ENCODE assay signal across 1 cellular context in the genomic region with DNA sequence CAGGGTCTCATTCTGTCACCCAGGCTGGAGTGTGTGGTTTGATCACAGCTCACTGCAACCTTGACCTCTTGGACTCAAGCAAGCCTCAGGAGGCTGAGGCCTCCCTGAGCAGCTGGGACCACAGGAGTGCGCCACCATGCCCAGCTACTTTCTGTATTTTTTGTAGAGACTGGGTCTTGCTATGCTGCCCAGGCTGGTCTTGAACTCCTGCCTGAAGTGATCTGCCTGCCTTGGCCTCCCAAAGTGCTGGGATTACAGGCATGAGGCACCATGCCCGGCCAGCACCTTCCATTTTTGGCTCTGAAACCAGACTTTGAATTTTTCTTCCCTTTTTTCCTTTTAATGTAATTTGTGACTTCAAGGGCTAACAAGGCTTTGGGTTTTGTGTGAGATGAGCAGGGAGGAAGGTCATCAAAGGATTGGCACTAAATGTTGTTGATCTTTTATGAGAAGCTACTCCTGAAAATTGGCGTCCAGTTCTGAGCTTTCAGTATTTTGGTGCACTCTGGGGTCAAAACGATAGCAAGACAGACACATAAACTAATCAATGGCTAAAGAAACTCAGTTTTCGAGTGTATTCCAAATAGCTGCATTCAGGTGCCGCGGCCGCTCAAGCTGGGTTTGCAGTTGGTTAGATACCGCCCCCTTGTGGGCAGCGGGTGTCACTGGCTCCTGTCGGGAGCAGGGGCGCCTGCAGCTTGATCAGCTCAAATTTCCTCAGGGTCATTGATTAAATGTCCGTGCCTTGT.
A peak's percentile ranks its signal among the peaks of the same experiment; 100 is the strongest.
TF ChIP-seq lines count a peak whose summit lies in the region.

No MANE protein-coding gene starts in this region.

TF ChIP-seq in IMR-90, 13 proteins besides CTCF, POLR2A, EP300 and RAD21:
- TF ChIP-seq MXI1 (IDR thresholded peaks at IDR 0.05; ENCODE audit: borderline replicate concordance, low read depth, low read length) (no peak), CEBPB (IDR thresholded peaks at IDR 0.05; ENCODE audit: low read depth, low read length) (no peak), RCOR1 (IDR thresholded peaks at IDR 0.05; ENCODE audit: insufficient replicate concordance, low read length) (no peak), MAZ (IDR thresholded peaks at IDR 0.05; ENCODE audit: borderline replicate concordance, low read depth, low read length) (peak; percentile 40; the same call in 1 of the 2 replicates), SMC3 (IDR thresholded peaks at IDR 0.05; ENCODE audit: low read depth, low read length) (peak; percentile 99)
